14 cellular contexts compared by ENCODE assay signal in the genomic region with DNA sequence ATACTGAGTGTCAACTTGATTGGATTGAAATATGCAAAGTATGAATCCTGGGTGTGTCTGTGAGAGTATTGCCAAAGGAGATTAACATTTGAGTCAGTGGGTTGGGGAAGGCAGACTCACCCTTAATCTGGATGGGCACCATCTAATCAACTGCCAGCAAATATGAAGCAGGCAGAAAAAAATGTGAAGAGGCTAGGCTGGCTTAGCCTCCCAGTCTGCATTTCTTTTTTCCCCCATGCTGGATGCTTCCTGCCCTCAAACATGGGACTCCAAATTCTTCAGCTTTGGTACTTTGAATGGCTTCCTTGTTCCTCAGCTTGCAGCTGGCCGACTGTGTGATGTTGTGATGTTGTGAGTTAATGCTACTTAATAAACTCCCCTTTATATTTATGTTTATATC.
"Had no signal": no experiment of that assay in that cellular context is flagged by ENCODE, and none has a peak within 500 bp of the region (broad histone marks: within the 10 kb centered on the region; RNA-seq: fewer than 3 reads in every experiment).

No MANE protein-coding gene starts in this region.

- H3K9me3 ChIP-seq: breast epithelium, esophagus squamous epithelium, left lung, pancreas had no signal

- H3K4me1 ChIP-seq: breast epithelium, esophagus squamous epithelium, heart left ventricle, left lung, pancreas had no signal

- H3K4me3 ChIP-seq: breast epithelium, dorsolateral prefrontal cortex, esophagus squamous epithelium, heart left ventricle, left lung, pancreas, skin epidermis had no signal

- H3K27ac ChIP-seq: breast epithelium, dorsolateral prefrontal cortex, esophagus squamous epithelium, heart left ventricle, left lung, pancreas, skin epidermis had no signal

- DNase-seq: amygdala, dorsolateral prefrontal cortex, esophagus squamous epithelium, heart left ventricle, islet precursor cell, left lung, nephron progenitor cell, pancreas, retina had no signal

- H3K36me3 Mint-ChIP-seq: activated naive CD4-positive, alpha-beta T cell treated with anti-CD3 and anti-CD28 coated beads, Interleukin-2, amount 50 U/mL, for 24 hours; memory B cell had no signal

- ATAC-seq: heart left ventricle, left lung, pancreas had no signal

- H3K4me3 Mint-ChIP-seq: activated naive CD4-positive, alpha-beta T cell treated with anti-CD3 and anti-CD28 coated beads, Interleukin-2, amount 50 U/mL, for 24 hours; memory B cell; nephron progenitor cell had no signal

- H3K27me3 ChIP-seq: breast epithelium, dorsolateral prefrontal cortex, esophagus squamous epithelium, heart left ventricle, left lung, pancreas had no signal

- H3K27ac Mint-ChIP-seq: activated naive CD4-positive, alpha-beta T cell treated with anti-CD3 and anti-CD28 coated beads, Interleukin-2, amount 50 U/mL, for 24 hours; activated T-helper 2 cell treated with anti-CD3 and anti-CD28 coated beads, Interferon-gamma antibody, Interleukin-2, Interleukin-4, amounts not matched to agents 10 μg/mL and 5 μg/mL and 100 μg/mL, durations not matched to agents 14 hours and 24 hours and 36 hours; memory B cell; nephron progenitor cell had no signal

- H3K4me1 Mint-ChIP-seq: activated naive CD4-positive, alpha-beta T cell treated with anti-CD3 and anti-CD28 coated beads, Interleukin-2, amount 50 U/mL, for 24 hours; memory B cell had no signal

- H3K27me3 Mint-ChIP-seq: activated naive CD4-positive, alpha-beta T cell treated with anti-CD3 and anti-CD28 coated beads, Interleukin-2, amount 50 U/mL, for 24 hours; memory B cell had no signal

- H3K36me3 ChIP-seq: breast epithelium, esophagus squamous epithelium, heart left ventricle, left lung, pancreas had no signal

- H3K9me3 Mint-ChIP-seq: activated naive CD4-positive, alpha-beta T cell treated with anti-CD3 and anti-CD28 coated beads, Interleukin-2, amount 50 U/mL, for 24 hours; activated T-helper 2 cell treated with anti-CD3 and anti-CD28 coated beads, Interferon-gamma antibody, Interleukin-2, Interleukin-4, amounts not matched to agents 10 μg/mL and 5 μg/mL and 100 μg/mL, durations not matched to agents 14 hours and 24 hours and 36 hours; memory B cell had no signal
